Comparison of ENCODE assay signal across 1 cellular context in the genomic region with DNA sequence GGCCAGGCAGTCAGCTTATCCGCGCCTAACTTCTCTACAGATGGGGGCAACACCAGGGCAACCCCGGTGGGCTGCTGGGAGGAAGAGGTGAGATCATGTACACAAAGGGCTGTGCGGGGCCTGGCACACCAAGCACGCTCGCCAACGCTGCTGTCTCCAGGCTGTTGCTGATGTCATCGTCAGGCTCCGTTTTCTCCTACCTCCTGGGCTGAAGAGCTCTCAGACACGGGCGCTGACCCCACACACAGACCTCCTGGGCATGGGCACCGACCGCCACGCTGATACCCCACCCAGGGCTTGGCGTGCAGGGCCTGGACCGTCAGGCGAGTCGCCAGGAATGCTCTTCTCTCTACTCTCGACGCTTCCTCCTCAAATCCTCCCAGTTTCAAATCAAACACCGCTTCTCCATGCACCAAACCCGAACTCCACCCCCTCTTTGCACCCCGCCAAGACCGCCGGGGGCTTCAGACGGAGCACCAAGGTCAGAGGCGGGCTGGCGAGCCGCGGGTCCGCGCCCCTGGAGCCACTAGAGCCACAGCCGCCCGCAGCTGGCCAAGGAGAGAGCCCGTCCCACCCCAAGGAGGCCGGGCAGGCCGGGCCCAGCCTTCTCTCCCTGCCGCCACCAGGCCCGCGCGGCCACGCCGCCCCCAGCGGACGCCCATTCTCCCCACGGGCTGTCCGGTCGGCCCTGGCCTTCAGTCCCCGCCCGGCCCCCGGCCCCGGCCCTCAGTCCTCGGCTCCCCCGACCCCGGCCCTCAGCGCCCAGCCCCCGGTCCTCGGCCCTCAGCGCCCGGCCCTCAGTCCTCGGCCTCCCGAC.
A peak's percentile ranks its signal among the peaks of the same experiment; 100 is the strongest.
TF ChIP-seq lines count a peak whose summit lies in the region.

No MANE protein-coding gene starts in this region.

TF ChIP-seq in HEK293, 187 proteins besides CTCF, POLR2A, EP300 and RAD21 (continued from another document and continues in another):
- TF ChIP-seq AEBP2 (tag by site-specific recombination; IDR thresholded peaks at IDR 0.05; ENCODE audit: borderline replicate concordance) (no peak), ZNF2 (tag by site-specific recombination; IDR thresholded peaks at IDR 0.05) (no peak), RBAK (tag by site-specific recombination; IDR thresholded peaks at IDR 0.05) (no peak), ZIC2 (tag by site-specific recombination; IDR thresholded peaks at IDR 0.05) (peak; percentile 85), ZXDB (tag by site-specific recombination; IDR thresholded peaks at IDR 0.05) (peak; percentile 75; the same call in 1 of the 2 replicates), ZNF529 (tag by site-specific recombination; IDR thresholded peaks at IDR 0.05; ENCODE audit: insufficient replicate concordance) (no peak), HOXC10 (CRISPR knock-in tag; IDR thresholded peaks at IDR 0.05) (no peak), ZEB2 (tag by site-specific recombination; IDR thresholded peaks at IDR 0.05) (peak; percentile 71), MEIS1 (CRISPR knock-in tag; IDR thresholded peaks at IDR 0.05; ENCODE audit: borderline replicate concordance) (no peak), ZBTB10 (tag by site-specific recombination; IDR thresholded peaks at IDR 0.05) (no peak), ZFHX2 (tag by site-specific recombination; conservative IDR thresholded peaks at IDR 0.05) (peak; percentile 55), ZNF394 (tag by site-specific recombination; IDR thresholded peaks at IDR 0.05; ENCODE audit: borderline replicate concordance) (no peak), ZNF24 (tag by site-specific recombination; IDR thresholded peaks at IDR 0.05) (no peak), ZBTB44 (tag by site-specific recombination; IDR thresholded peaks at IDR 0.05) (no peak), PBX3 (CRISPR knock-in tag; IDR thresholded peaks at IDR 0.05) (no peak), ZNF274 (IDR thresholded peaks at IDR 0.05; ENCODE audit: low read length) (no peak), ZNF274 (tag by site-specific recombination; IDR thresholded peaks at IDR 0.05; ENCODE audit: borderline replicate concordance) (no peak), ZNF335 (tag by site-specific recombination; conservative IDR thresholded peaks at IDR 0.05) (peak; percentile 62), ZSCAN30 (tag by site-specific recombination; IDR thresholded peaks at IDR 0.05) (no peak), ZNF830 (tag by site-specific recombination; IDR thresholded peaks at IDR 0.05; ENCODE audit: low read depth) (no peak), ZNF596 (tag by site-specific recombination; IDR thresholded peaks at IDR 0.05) (no peak), ZNF555 (tag by site-specific recombination; conservative IDR thresholded peaks at IDR 0.05) (no peak), ZFP41 (tag by site-specific recombination; IDR thresholded peaks at IDR 0.05; ENCODE audit: borderline replicate concordance) (no peak), ZBTB11 (tag by site-specific recombination; conservative IDR thresholded peaks at IDR 0.05; ENCODE audit: low read depth) (no peak), ZNF704 (tag by site-specific recombination; IDR thresholded peaks at IDR 0.05) (no peak), IKZF3 (tag by site-specific recombination; IDR thresholded peaks at IDR 0.05) (no peak), ZNF184 (tag by site-specific recombination; IDR thresholded peaks at IDR 0.05) (no peak), ZNF23 (tag by site-specific recombination; IDR thresholded peaks at IDR 0.05; ENCODE audit: borderline replicate concordance) (no peak), ZNF571 (tag by site-specific recombination; IDR thresholded peaks at IDR 0.05) (no peak)
- TF ChIP-seq, protein P1, sequence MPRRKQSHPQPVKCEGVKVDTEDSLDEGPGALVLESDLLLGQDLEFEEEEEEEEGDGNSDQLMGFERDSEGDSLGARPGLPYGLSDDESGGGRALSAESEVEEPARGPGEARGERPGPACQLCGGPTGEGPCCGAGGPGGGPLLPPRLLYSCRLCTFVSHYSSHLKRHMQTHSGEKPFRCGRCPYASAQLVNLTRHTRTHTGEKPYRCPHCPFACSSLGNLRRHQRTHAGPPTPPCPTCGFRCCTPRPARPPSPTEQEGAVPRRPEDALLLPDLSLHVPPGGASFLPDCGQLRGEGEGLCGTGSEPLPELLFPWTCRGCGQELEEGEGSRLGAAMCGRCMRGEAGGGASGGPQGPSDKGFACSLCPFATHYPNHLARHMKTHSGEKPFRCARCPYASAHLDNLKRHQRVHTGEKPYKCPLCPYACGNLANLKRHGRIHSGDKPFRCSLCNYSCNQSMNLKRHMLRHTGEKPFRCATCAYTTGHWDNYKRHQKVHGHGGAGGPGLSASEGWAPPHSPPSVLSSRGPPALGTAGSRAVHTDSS (tag by site-specific recombination; IDR thresholded peaks at IDR 0.05): no peak
- TF ChIP-seq, protein P2, sequence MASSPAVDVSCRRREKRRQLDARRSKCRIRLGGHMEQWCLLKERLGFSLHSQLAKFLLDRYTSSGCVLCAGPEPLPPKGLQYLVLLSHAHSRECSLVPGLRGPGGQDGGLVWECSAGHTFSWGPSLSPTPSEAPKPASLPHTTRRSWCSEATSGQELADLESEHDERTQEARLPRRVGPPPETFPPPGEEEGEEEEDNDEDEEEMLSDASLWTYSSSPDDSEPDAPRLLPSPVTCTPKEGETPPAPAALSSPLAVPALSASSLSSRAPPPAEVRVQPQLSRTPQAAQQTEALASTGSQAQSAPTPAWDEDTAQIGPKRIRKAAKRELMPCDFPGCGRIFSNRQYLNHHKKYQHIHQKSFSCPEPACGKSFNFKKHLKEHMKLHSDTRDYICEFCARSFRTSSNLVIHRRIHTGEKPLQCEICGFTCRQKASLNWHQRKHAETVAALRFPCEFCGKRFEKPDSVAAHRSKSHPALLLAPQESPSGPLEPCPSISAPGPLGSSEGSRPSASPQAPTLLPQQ (tag by site-specific recombination; IDR thresholded peaks at IDR 0.05): 0 out of 2 replicates have a peak, but pooled peaks have one; percentile 57
- TF ChIP-seq, protein P3, sequence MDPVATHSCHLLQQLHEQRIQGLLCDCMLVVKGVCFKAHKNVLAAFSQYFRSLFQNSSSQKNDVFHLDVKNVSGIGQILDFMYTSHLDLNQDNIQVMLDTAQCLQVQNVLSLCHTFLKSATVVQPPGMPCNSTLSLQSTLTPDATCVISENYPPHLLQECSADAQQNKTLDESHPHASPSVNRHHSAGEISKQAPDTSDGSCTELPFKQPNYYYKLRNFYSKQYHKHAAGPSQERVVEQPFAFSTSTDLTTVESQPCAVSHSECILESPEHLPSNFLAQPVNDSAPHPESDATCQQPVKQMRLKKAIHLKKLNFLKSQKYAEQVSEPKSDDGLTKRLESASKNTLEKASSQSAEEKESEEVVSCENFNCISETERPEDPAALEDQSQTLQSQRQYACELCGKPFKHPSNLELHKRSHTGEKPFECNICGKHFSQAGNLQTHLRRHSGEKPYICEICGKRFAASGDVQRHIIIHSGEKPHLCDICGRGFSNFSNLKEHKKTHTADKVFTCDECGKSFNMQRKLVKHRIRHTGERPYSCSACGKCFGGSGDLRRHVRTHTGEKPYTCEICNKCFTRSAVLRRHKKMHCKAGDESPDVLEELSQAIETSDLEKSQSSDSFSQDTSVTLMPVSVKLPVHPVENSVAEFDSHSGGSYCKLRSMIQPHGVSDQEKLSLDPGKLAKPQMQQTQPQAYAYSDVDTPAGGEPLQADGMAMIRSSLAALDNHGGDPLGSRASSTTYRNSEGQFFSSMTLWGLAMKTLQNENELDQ (tag by site-specific recombination; IDR thresholded peaks at IDR 0.05; ENCODE audit: low read depth): no peak
- TF ChIP-seq, protein P4, sequence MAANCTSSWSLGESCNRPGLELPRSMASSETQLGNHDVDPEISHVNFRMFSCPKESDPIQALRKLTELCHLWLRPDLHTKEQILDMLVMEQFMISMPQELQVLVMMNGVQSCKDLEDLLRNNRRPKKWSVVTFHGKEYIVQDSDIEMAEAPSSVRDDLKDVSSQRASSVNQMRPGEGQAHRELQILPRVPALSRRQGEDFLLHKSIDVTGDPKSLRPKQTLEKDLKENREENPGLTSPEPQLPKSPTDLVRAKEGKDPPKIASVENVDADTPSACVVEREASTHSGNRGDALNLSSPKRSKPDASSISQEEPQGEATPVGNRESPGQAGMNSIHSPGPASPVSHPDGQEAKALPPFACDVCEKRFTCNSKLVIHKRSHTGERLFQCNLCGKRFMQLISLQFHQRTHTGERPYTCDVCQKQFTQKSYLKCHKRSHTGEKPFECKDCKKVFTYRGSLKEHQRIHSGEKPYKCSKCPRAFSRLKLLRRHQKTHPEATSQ (tag by site-specific recombination; IDR thresholded peaks at IDR 0.05): no peak
